In genomic region chr11:11975201-11976092, GRCh38 we compare ENCODE assay signal across 14 cellular contexts. TPM values are rescaled to one million over a fixed set of nuclear protein-coding genes. Genes with fewer than 3 reads are reported as not detected.
DNase-seq lines count a peak whose midpoint lies in the region; FAIRE-seq and TF ChIP-seq lines count a peak whose summit lies in the region.
"Had no signal": no experiment of that assay in that cellular context is flagged by ENCODE, and none has a peak within 500 bp of the region (broad histone marks: within the 10 kb centered on the region; RNA-seq: fewer than 3 reads in every experiment).

No MANE protein-coding gene starts in this region.

- H3K27me3 Mint-ChIP-seq in activated CD4-positive, alpha-beta T cell treated with anti-CD3 and anti-CD28 coated beads, Interleukin-2, amount 10 ng/mL, durations not matched to agents 24 days and 14 days = peaks cover 3% of the 10 kb centered on the region

- no peaks in the 10 kb centered on the region for H4K20me1 ChIP-seq in MM.1S (ENCODE audit: insufficient read depth, low read length)

- no peaks in the 10 kb centered on the region for H3K9me3 Mint-ChIP-seq in activated CD4-positive, alpha-beta T cell treated with anti-CD3 and anti-CD28 coated beads, Interleukin-2, amount 10 ng/mL, durations not matched to agents 24 days and 14 days

- H2AFZ ChIP-seq in MM.1S (ENCODE audit: low read length) = no peak overlapping the region

- H3K4me2 ChIP-seq in MM.1S (ENCODE audit: low read depth, low read length) = no peak overlapping the region

- no peak for FAIRE-seq in H54 (lab: Jason Lieb, UNC)
- FAIRE-seq: frontal cortex had no signal

- H3K4me3 ChIP-seq in sigmoid colon = no peak overlapping the region
- H3K4me3 ChIP-seq in MM.1S (ENCODE audit: low read length) = no peak overlapping the region
- H3K4me3 ChIP-seq: colonic mucosa, psoas muscle had no signal

- no peak for TF ChIP-seq CTCF in sigmoid colon (IDR thresholded peaks at IDR 0.05)
- TF ChIP-seq CTCF in MM.1S (IDR thresholded peaks at IDR 0.05; ENCODE audit: low read length) = no peak

- 68 to 84% methylated on average over 11 of the region's 11 CpGs for WGBS in sigmoid colon, 2 donors

- H3K27ac ChIP-seq in sigmoid colon = peak overlapping the region in 3 of 4 donors; percentile 79 to 87 (median 86)
- H3K27ac ChIP-seq in MM.1S (ENCODE audit: low read length) = no peak overlapping the region
- H3K27ac ChIP-seq: colonic mucosa, HL-60, psoas muscle, VCaP had no signal

- no peaks in the 10 kb centered on the region for H3K27me3 ChIP-seq in sigmoid colon
- no peaks in the 10 kb centered on the region for H3K27me3 ChIP-seq in MM.1S (replicated peaks; ENCODE audit: insufficient read depth, low read length)
- H3K27me3 ChIP-seq: colonic mucosa had no signal

- H3K4me1 ChIP-seq in sigmoid colon (peaks cover 0 to 89% (median 82%) of the 10 kb centered on the region in 4 donors), MM.1S (ENCODE audit: low read length) (no peaks in the 10 kb centered on the region)

- no peak overlapping the region for H3K4me3 Mint-ChIP-seq in activated CD4-positive, alpha-beta T cell treated with anti-CD3 and anti-CD28 coated beads, Interleukin-2, amount 10 ng/mL, durations not matched to agents 24 days and 14 days

- intact Hi-C loops in sigmoid colon (cut with DNase I) = loop anchor here (5.0 kb wide), 1 partner anchor 67 kb away; no protein-coding TSS in a partner anchor
- intact Hi-C loops in activated CD4-positive, alpha-beta T cell treated with anti-CD3 and anti-CD28 coated beads, Interleukin-2, amount 10 ng/mL, durations not matched to agents 24 days and 14 days (cut with micrococcal nuclease) = no loop called here

- H3K9me2 ChIP-seq in MM.1S (replicated peaks; ENCODE audit: insufficient read depth, low read length) = no peaks in the 10 kb centered on the region

- no peak overlapping the region for H3K27ac Mint-ChIP-seq in activated CD4-positive, alpha-beta T cell treated with anti-CD3 and anti-CD28 coated beads, Interleukin-2, amount 10 ng/mL, durations not matched to agents 24 days and 14 days

- H3K79me2 ChIP-seq in MM.1S (ENCODE audit: low read length) = no peaks in the 10 kb centered on the region

- peak; percentile 62 for DNase-seq in H54 (ENCODE audit: insufficient read length, low spot score)
- DNase-seq in NCI-H446 (lab: John Stamatoyannopoulos, UW) = peak; percentile 48 to 75
- DNase-seq in ecto neural progenitor cell (ENCODE audit: low spot score) = peak; percentile 34
- DNase-seq in sigmoid colon = no peak
- no peak for DNase-seq in MM.1S
- DNase-seq in activated CD4-positive, alpha-beta T cell treated with anti-CD3 and anti-CD28 coated beads, Interleukin-2, amount 10 ng/mL, durations not matched to agents 24 days and 14 days = no peak
- DNase-seq in stimulated activated CD4-positive, alpha-beta T cell treated with anti-CD3 and anti-CD28 coated beads, Interleukin-4, amount 100 ng/mL, for 24 hours = no peak
- DNase-seq in T1000 (lab: John Stamatoyannopoulos, UW) = no peak
- DNase-seq: activated effector memory CD4-positive, alpha-beta T cell treated with anti-CD3 and anti-CD28 coated beads, Interleukin-2, amount 50 U/mL, for 16 hours had no signal

- no peaks in the 10 kb centered on the region for H3K36me3 Mint-ChIP-seq in activated CD4-positive, alpha-beta T cell treated with anti-CD3 and anti-CD28 coated beads, Interleukin-2, amount 10 ng/mL, durations not matched to agents 24 days and 14 days (ENCODE audit: low read depth)

- H3K9me3 ChIP-seq in sigmoid colon = no peaks in the 10 kb centered on the region
- H3K9me3 ChIP-seq in MM.1S (replicated peaks; ENCODE audit: insufficient read depth, low read length) = no peaks in the 10 kb centered on the region
- H3K9me3 ChIP-seq: colonic mucosa, psoas muscle had no signal

- TF ChIP-seq POLR2A in H54 (IDR thresholded peaks at IDR 0.05; ENCODE audit: low read depth, low read length) = peak; percentile 20; the same call in 1 of the 2 replicates
- no peak for TF ChIP-seq POLR2A in sigmoid colon (IDR thresholded peaks at IDR 0.05)

- H3F3A ChIP-seq in MM.1S (ENCODE audit: insufficient read depth, low read length) = no peaks in the 10 kb centered on the region

- H3K36me3 ChIP-seq in sigmoid colon = no peaks in the 10 kb centered on the region
- no peaks in the 10 kb centered on the region for H3K36me3 ChIP-seq in MM.1S (replicated peaks; ENCODE audit: insufficient read depth, low read length)
- H3K36me3 ChIP-seq: colonic mucosa had no signal

- H3K9ac ChIP-seq in MM.1S (ENCODE audit: low read length) = no peak overlapping the region

- no peaks in the 10 kb centered on the region for H3K4me1 Mint-ChIP-seq in activated CD4-positive, alpha-beta T cell treated with anti-CD3 and anti-CD28 coated beads, Interleukin-2, amount 10 ng/mL, durations not matched to agents 24 days and 14 days

- no peak for TF ChIP-seq EP300 in sigmoid colon (IDR thresholded peaks at IDR 0.05)

RNA-seq across cellular contexts. Expression of gene DKK3, which starts 33.0 kb away (rescaled TPM):
- 100 to 1,000 TPM in 2 of 4 donors, 10 to 100 TPM in 2; 83.6 to 181 (median 95.0) TPM for total RNA-seq in sigmoid colon
- polyA plus RNA-seq in sigmoid colon = 10 to 100 TPM in 1 of 3 donors, 1 to 10 TPM in 2; 6.0 to 15.2 (median 9.0) TPM
- total RNA-seq in activated CD4-positive, alpha-beta T cell treated with anti-CD3 and anti-CD28 coated beads, Interleukin-2, amount 10 ng/mL, durations not matched to agents 24 days and 14 days = not detected in 2 replicates

Comparison
In these comparisons a context has a peak if more than half of its experiments do, and no peak if none do; other contexts are left out.
1. DNase-seq: peak in H54 (single experiment), NCI-H446 (2 of 2) and ecto neural progenitor cell (single experiment); none in sigmoid colon (single experiment), MM.1S (single experiment), activated CD4-positive, alpha-beta T cell treated with anti-CD3 and anti-CD28 coated beads, Interleukin-2, amount 10 ng/mL, durations not matched to agents 24 days and 14 days (single experiment), stimulated activated CD4-positive, alpha-beta T cell treated with anti-CD3 and anti-CD28 coated beads, Interleukin-4, amount 100 ng/mL, for 24 hours (single experiment) and T1000 (single experiment).
2. RNA of gene DKK3, which starts 33.0 kb away (total RNA-seq): 83.6 to 181 TPM in sigmoid colon; not detected in activated CD4-positive, alpha-beta T cell treated with anti-CD3 and anti-CD28 coated beads, Interleukin-2, amount 10 ng/mL, durations not matched to agents 24 days and 14 days; every median in the first group is over 10 times any median in the second.